20 cellular contexts compared by ENCODE assay signal in the genomic region with DNA sequence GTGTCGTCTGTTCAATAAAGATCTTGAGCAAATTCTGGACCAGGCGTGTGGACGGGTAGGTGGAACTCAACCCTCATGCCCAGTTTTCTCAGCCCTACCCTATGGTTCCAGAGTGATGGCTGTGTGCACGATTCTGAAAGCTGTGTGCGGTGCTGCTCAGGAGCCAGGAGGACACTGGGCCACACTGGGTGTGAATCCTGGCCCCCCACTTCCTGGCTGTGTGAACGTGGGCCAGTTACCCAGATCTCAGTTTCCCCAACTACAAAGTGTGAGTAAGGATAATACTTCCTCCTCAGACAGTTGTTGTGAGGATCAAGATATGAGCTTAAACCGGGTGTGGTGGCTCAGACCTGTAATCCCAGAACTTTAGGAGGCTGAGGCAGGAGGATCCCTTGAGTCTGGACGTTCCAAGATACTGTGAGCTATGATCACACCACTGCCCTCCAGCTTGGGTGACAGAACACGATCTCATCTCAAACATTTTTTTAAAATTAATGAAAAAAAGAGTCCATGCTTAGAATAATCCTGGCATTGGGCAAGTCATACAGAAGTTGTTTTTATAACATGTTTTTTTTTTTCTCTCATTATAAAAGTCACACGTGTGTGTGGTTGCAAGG. TPM values are rescaled to one million over a fixed set of nuclear protein-coding genes. Genes with fewer than 3 reads are reported as not detected.
DNase-seq lines count a peak whose midpoint lies in the region; ATAC-seq, FAIRE-seq and TF ChIP-seq lines count a peak whose summit lies in the region.
"Had no signal": no experiment of that assay in that cellular context is flagged by ENCODE, and none has a peak within 500 bp of the region (broad histone marks: within the 10 kb centered on the region; RNA-seq: fewer than 3 reads in every experiment).

No MANE protein-coding gene starts in this region.

- no TSS peak for BruUV-seq in K562 (replicated peaks; lab: Mats Ljungman, UMichigan)

- H2AFZ ChIP-seq in K562 (ENCODE audit: low read depth, low read length) = peak overlapping the region; percentile 80
- H2AFZ ChIP-seq: neural progenitor cell had no signal

- no peak overlapping the region for H3K4me3 ChIP-seq in A549
- no peak overlapping the region for H3K4me3 ChIP-seq in K562
- no peak overlapping the region for H3K4me3 ChIP-seq in mucosa of descending colon
- H3K4me3 ChIP-seq: coronary artery, neural progenitor cell, right lobe of liver had no signal

- in situ Hi-C loops in K562 (cut with MboI) = no loop called here

- CTCF ChIA-PET in A549 (lab: Yijun Ruan, JAX) (interaction anchor here (0.6 to 3.3 kb wide), 14 partner anchors 8 to 909 kb away, joined by 3 to 13 read pairs (median 4); no protein-coding TSS in a partner anchor), K562 (lab: Yijun Ruan, JAX; ENCODE audit: low intra/inter-chr PET ratio) (no interaction called here)

- peak; percentile 84 for FAIRE-seq in A549 (lab: Jason Lieb, UNC)
- FAIRE-seq in K562 (lab: Jason Lieb, UNC) = no peak

- no peaks in the 10 kb centered on the region for H3K9me1 ChIP-seq in K562 (ENCODE audit: control insufficient read depth, insufficient read depth, low read length)

- intact Hi-C loops in K562 (cut with micrococcal nuclease) = no loop called here
- intact Hi-C loops in mucosa of descending colon (cut with DNase I, micrococcal nuclease) = no loop called here

- TF ChIP-seq POLR2A in A549 (IDR thresholded peaks at IDR 0.05; ENCODE audit: low read length) (0 out of 2 replicates have a peak, but pooled peaks have one; percentile 8), K562 (conservative IDR thresholded peaks at IDR 0.05) (no peak)

- WGBS in A549 (ENCODE audit: missing lambda C conversion rate) = 53% methylated on average over 10 of the region's 10 CpGs
- 31% methylated on average over 7 of the region's 10 CpGs for WGBS in K562 (ENCODE audit: insufficient coverage, low coverage, missing lambda C conversion rate)

- no peak for TF ChIP-seq EP300 in A549 (IDR thresholded peaks at IDR 0.05)
- TF ChIP-seq EP300 in K562 (IDR thresholded peaks at IDR 0.05; ENCODE audit: low read length) = no peak

- H3K4me2 ChIP-seq in A549 (peak overlapping the region; percentile 90), K562 (ENCODE audit: insufficient read depth, low read length) (no peak overlapping the region)
- H3K4me2 ChIP-seq: neural progenitor cell had no signal

- H3K9ac ChIP-seq in K562 (ENCODE audit: insufficient read depth in 1 of 2, low read depth in 2 of 2, low read length in 2 of 2) = peak overlapping the region in 1 of 2 experiments; percentile 65; a peak in 1 of 4 replicates
- H3K9ac ChIP-seq: neural progenitor cell had no signal

- H3K36me3 ChIP-seq in K562 (ENCODE audit: control insufficient read depth, insufficient read depth, low read length) (no peaks in the 10 kb centered on the region), mucosa of descending colon (ENCODE audit: low read depth) (no peaks in the 10 kb centered on the region)
- H3K36me3 ChIP-seq: neural progenitor cell, right lobe of liver had no signal

- H4K20me1 ChIP-seq in K562 (replicated peaks; ENCODE audit: control insufficient read depth, insufficient read depth, low read length) = no peaks in the 10 kb centered on the region

- no peaks in the 10 kb centered on the region for H3K79me2 ChIP-seq in K562 (ENCODE audit: control insufficient read depth, insufficient read depth, low read length)

- peaks cover 92% of the 10 kb centered on the region for H3K4me1 ChIP-seq in A549
- peaks cover 23 to 31% of the 10 kb centered on the region in 2 experiments; a peak in 4 of 5 replicates for H3K4me1 ChIP-seq in K562 (replicated peaks in 1 of 2; ENCODE audit: control insufficient read depth in 2 of 2, insufficient read depth in 2 of 2, low read length in 2 of 2)
- peaks cover 14% of the 10 kb centered on the region for H3K4me1 ChIP-seq in mucosa of descending colon (ENCODE audit: low read depth)

- peak overlapping the region; percentile 94 to 98 for H3K27ac ChIP-seq in A549
- no peak overlapping the region for H3K27ac ChIP-seq in K562 (ENCODE audit: extremely low read depth, low read depth, low read length)
- H3K27ac ChIP-seq: coronary artery, neural progenitor cell, right lobe of liver had no signal

- H3K9me3 ChIP-seq in A549 (no peaks in the 10 kb centered on the region), K562 (replicated peaks; ENCODE audit: control insufficient read depth, insufficient read depth, low read depth, low read length) (no peaks in the 10 kb centered on the region), mucosa of descending colon (no peaks in the 10 kb centered on the region)
- H3K9me3 ChIP-seq: right lobe of liver had no signal

- DNase-seq in A549 (ENCODE audit: low read depth in 1 of 2, low spot score in 1 of 2) = no peak
- DNase-seq in K562 (ENCODE audit: extremely low read depth in 1 of 4, low spot score in 3 of 4) = no peak
- DNase-seq in mucosa of descending colon = peak in 2 of 3 donors; percentile 12 to 23
- DNase-seq in T-helper 2 cell = no peak
- DNase-seq in NCI-H526 treated with DMSO at 0.1 percent for 48 hours (lab: John Stamatoyannopoulos, UW) = no peak
- DNase-seq: activated effector memory CD4-positive, alpha-beta T cell treated with Interleukin-2 at 50 U/mL for 16 hours; CD4-positive, CD25-positive, alpha-beta regulatory T cell; Kasumi-1; NCI-H524 treated with DMSO at 0.1 percent for 48 hours; stimulated activated CD4-positive, alpha-beta T cell treated with anti-CD3 and anti-CD28 coated beads, Interleukin-4, amount 100 ng/mL, for 24 hours; T-cell had no signal

- TF ChIP-seq RAD21 in A549 (conservative IDR thresholded peaks at IDR 0.05 in 1 of 2, IDR thresholded peaks at IDR 0.05 in 1 of 2) = no peak
- TF ChIP-seq RAD21 in K562 (CRISPR knock-in tag; conservative IDR thresholded peaks at IDR 0.05 in 1 of 2, IDR thresholded peaks at IDR 0.05 in 1 of 2) = no peak

- no peak for TF ChIP-seq CTCF in A549 (IDR thresholded peaks at IDR 0.05)
- TF ChIP-seq CTCF in K562 (IDR thresholded peaks at IDR 0.05 in 2 of 3, conservative IDR thresholded peaks at IDR 0.05 in 1 of 3; ENCODE audit: insufficient read depth in 2 of 3, low read depth in 1 of 3, low read length in 3 of 3) = no peak
- TF ChIP-seq CTCF in mucosa of descending colon (IDR thresholded peaks at IDR 0.05) = no peak

- no peaks in the 10 kb centered on the region for H3K27me3 ChIP-seq in K562 (ENCODE audit: control insufficient read depth in 2 of 2, insufficient read depth in 2 of 2, low read length in 2 of 2)
- H3K27me3 ChIP-seq: neural progenitor cell, right lobe of liver had no signal

- POLR2A ChIA-PET in A549 (lab: Yijun Ruan, JAX) (interaction anchor here (0.7 to 2.2 kb wide), 7 partner anchors 10 to 56 kb away, joined by 3 to 19 read pairs (median 4); a partner anchor contains a TSS), K562 (lab: Yijun Ruan, JAX) (interaction anchor here (0.6 to 1.1 kb wide), 6 partner anchors 11 to 649 kb away, joined by 3 to 6 read pairs (median 3); no protein-coding TSS in a partner anchor)

- ATAC-seq in A549 (peak in 1 of 2 experiments; percentile 2; a peak in 4 of 6 replicates), K562 (no peak), mucosa of descending colon (peak; percentile 18), GM18861 (IDR thresholded peaks at IDR 0.05; ENCODE audit: unreplicated experiment) (no peak)
- ATAC-seq: T-cell had no signal

RNA-seq across cellular contexts. Expression of a gene that starts 14.7 kb away (rescaled TPM):
- polyA plus RNA-seq in A549 (2011; rRNA removed) (147 and 200 TPM in 2 replicates), A549 (2017; fragmentation: RNase III; extraction: RNeasy Plus Mini Kit Qiagen cat#74134 plus additional on column Dnase treatment) (192 to 240 TPM (median 228 TPM) in 3 replicates), K562 (2011; rRNA removed) (22.8 and 28.6 TPM in 2 replicates), K562 (2014; fragmentation: Illumina TruSeq; extraction: Trizol) (28.7 and 30.1 TPM in 2 replicates), K562 (2014; fragmentation: Nextera tagmentation; extraction: Ambion mirVana) (10 to 100 TPM; 10.0 to 10.1 TPM), K562 (2014; rRNA removed) (32.0 and 37.6 TPM in 2 replicates)
- polyA plus RNA-seq in A549 (2012; cell fraction: cytosol; rRNA removed) = 170 and 183 TPM in 2 replicates
- 347 and 385 TPM in 2 replicates for polyA plus RNA-seq in A549 (2012; cell fraction: nucleus; rRNA removed)
- polyA minus RNA-seq in A549 (2011; rRNA and poly(A)+ RNA removed) = 215 and 250 TPM in 2 replicates
- 73.2 and 115 TPM in 2 replicates for total RNA-seq in K562 (2011; cell fraction: chromatin; rRNA removed; ENCODE audit: low replicate concordance)
- 49.1 and 50.7 TPM in 2 replicates for total RNA-seq in K562 (2011; cell fraction: nucleolus; rRNA removed)
- total RNA-seq in K562 (2011; cell fraction: nucleoplasm; rRNA removed) = 59.9 and 61.7 TPM in 2 replicates
- total RNA-seq in K562 (2014; rRNA removed) (49.0 and 70.2 TPM in 2 replicates), K562 (2014; rRNA removed; fragmentation: Illumina TruSeq; extraction: Trizol) (29.2 and 33.4 TPM in 2 replicates), K562 (2015; rRNA removed; fragmentation: Illumina TruSeq; extraction: Trizol) (41.3 and 41.8 TPM in 2 replicates), K562 (2021) (71.0 and 72.6 TPM in 2 replicates), mucosa of descending colon (100 to 1,000 TPM; 150 to 249 (median 231) TPM)
- polyA plus RNA-seq in K562 (2011; cell fraction: cytosol; rRNA removed) = 21.1 and 26.2 TPM in 2 replicates
- 35.5 and 45.4 TPM in 2 replicates for polyA plus RNA-seq in K562 (2011; cell fraction: nucleus; rRNA removed)
- 36.3 and 45.7 TPM in 2 replicates for polyA plus RNA-seq in K562 (2012)
- polyA minus RNA-seq in K562 (2011; rRNA and poly(A)+ RNA removed) = 30.8 and 32.1 TPM in 2 replicates
- 20.0 and 30.2 TPM in 2 replicates for polyA minus RNA-seq in K562 (2011; cell fraction: cytosol; rRNA and poly(A)+ RNA removed)
- 21.0 and 28.3 TPM in 2 replicates for polyA minus RNA-seq in K562 (2011; cell fraction: nucleus; rRNA and poly(A)+ RNA removed)

RNA-seq across cellular contexts. Expression of a gene that starts 55.6 kb away (rescaled TPM):
- polyA plus RNA-seq in A549 (2011; rRNA removed) (not detected in 2 replicates), A549 (2017; fragmentation: RNase III; extraction: RNeasy Plus Mini Kit Qiagen cat#74134 plus additional on column Dnase treatment) (not detected in 3 replicates), K562 (2011; rRNA removed) (not detected in 2 replicates), K562 (2014; fragmentation: Illumina TruSeq; extraction: Trizol) (not detected in 2 replicates), K562 (2014; fragmentation: Nextera tagmentation; extraction: Ambion mirVana) (not detected), K562 (2014; rRNA removed) (not detected in 2 replicates)
- not detected in 2 replicates for polyA plus RNA-seq in A549 (2012; cell fraction: cytosol; rRNA removed)
- not detected in 2 replicates for polyA plus RNA-seq in A549 (2012; cell fraction: nucleus; rRNA removed)
- not detected in 2 replicates for polyA minus RNA-seq in A549 (2011; rRNA and poly(A)+ RNA removed)
- total RNA-seq in K562 (2011; cell fraction: chromatin; rRNA removed; ENCODE audit: low replicate concordance) = not detected in 2 replicates
- not detected in 2 replicates for total RNA-seq in K562 (2011; cell fraction: nucleolus; rRNA removed)
- total RNA-seq in K562 (2011; cell fraction: nucleoplasm; rRNA removed) = not detected in 2 replicates
- total RNA-seq in K562 (2014; rRNA removed) (not detected in 2 replicates), K562 (2014; rRNA removed; fragmentation: Illumina TruSeq; extraction: Trizol) (not detected in 2 replicates), K562 (2015; rRNA removed; fragmentation: Illumina TruSeq; extraction: Trizol) (not detected in 2 replicates), K562 (2021) (0.31 TPM in 1 of 2 replicates, not detected in the other), mucosa of descending colon (1 to 10 TPM in 1 of 3 donors, under 1 TPM in 2; 0.38 to 1.4 (median 0.98) TPM)
- not detected in 2 replicates for polyA plus RNA-seq in K562 (2011; cell fraction: cytosol; rRNA removed)
- not detected in 2 replicates for polyA plus RNA-seq in K562 (2011; cell fraction: nucleus; rRNA removed)
- polyA plus RNA-seq in K562 (2012) = 0.11 TPM in 1 of 2 replicates, not detected in the other
- not detected in 2 replicates for polyA minus RNA-seq in K562 (2011; rRNA and poly(A)+ RNA removed)
- polyA minus RNA-seq in K562 (2011; cell fraction: cytosol; rRNA and poly(A)+ RNA removed) = not detected in 2 replicates
- polyA minus RNA-seq in K562 (2011; cell fraction: nucleus; rRNA and poly(A)+ RNA removed) = not detected in 2 replicates
- total RNA-seq: A172; activated CD8-positive, alpha-beta memory T cell treated with anti-CD3 and anti-CD28 coated beads for 36 hours; fibroblast of lung; left ventricle myocardium superior; WTC11 had no signal
- polyA plus RNA-seq: fibroblast of lung had no signal

Comparison
In these comparisons a context has a peak if more than half of its experiments do, and no peak if none do; other contexts are left out.
1. DNase-seq: peak in mucosa of descending colon (2 of 3); none in A549 (0 of 2), K562 (0 of 4), T-helper 2 cell (0 of 5) and NCI-H526 treated with DMSO at 0.1 percent for 48 hours (single experiment).